ENCODE assay signal across 13 cellular contexts in the genomic region with DNA sequence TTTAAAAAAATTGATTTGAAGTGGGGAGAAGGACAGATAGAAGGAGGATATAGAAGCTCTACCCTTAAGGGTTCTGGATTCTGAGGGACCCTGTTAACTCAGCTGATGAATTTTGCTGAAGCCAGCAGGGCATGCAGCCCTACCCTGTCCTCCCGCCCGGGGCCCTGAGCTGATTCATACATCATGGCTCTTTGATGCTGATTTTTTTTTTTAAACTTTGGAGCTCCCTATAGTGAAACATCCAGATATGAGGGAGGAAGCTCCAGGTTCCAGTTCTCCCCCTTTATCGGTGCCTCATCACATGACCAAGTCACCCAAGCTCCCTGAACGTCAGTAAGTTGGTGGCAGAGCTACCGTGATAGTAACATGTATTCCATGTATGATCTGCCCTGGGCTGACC. TPM values are rescaled to one million over a fixed set of nuclear protein-coding genes. Genes with fewer than 3 reads are reported as not detected.
DNase-seq lines count a peak whose midpoint lies in the region; ATAC-seq, FAIRE-seq and TF ChIP-seq lines count a peak whose summit lies in the region.
"Had no signal": no experiment of that assay in that cellular context is flagged by ENCODE, and none has a peak within 500 bp of the region (broad histone marks: within the 10 kb centered on the region; RNA-seq: fewer than 3 reads in every experiment).

No MANE protein-coding gene starts in this region.

- no peak for FAIRE-seq in astrocyte (lab: Jason Lieb, UNC)
- FAIRE-seq: GM19239, H1 had no signal

- peak overlapping the region; percentile 93 for H3K27ac Mint-ChIP-seq in astrocyte (ENCODE audit: unreplicated experiment)
- H3K27ac Mint-ChIP-seq: activated naive CD4-positive, alpha-beta T cell treated with anti-CD3 and anti-CD28 coated beads, Interleukin-2, amount 10 ng/mL, durations not matched to agents 7 days and 5 days had no signal

- peaks cover 47% of the 10 kb centered on the region for H3K4me1 ChIP-seq in astrocyte (ENCODE audit: insufficient read depth, low read length)
- H3K4me1 ChIP-seq in foreskin keratinocyte, result peaks cover 24% of the 10 kb centered on the region

- H3K4me1 Mint-ChIP-seq in astrocyte (ENCODE audit: low read depth, unreplicated experiment), result peaks cover 57% of the 10 kb centered on the region

- no peak overlapping the region for H2AFZ ChIP-seq in astrocyte (ENCODE audit: low read depth, low read length)

- H4K20me1 ChIP-seq in astrocyte (ENCODE audit: insufficient read depth, low read length), result peaks cover 46% of the 10 kb centered on the region

- H3K9me3 Mint-ChIP-seq in astrocyte (ENCODE audit: unreplicated experiment), result no peaks in the 10 kb centered on the region
- H3K9me3 Mint-ChIP-seq: activated naive CD4-positive, alpha-beta T cell treated with anti-CD3 and anti-CD28 coated beads, Interleukin-2, amount 10 ng/mL, durations not matched to agents 7 days and 5 days; neural crest cell had no signal

- H3K36me3 Mint-ChIP-seq in astrocyte (ENCODE audit: low read depth, unreplicated experiment), result peaks cover 28% of the 10 kb centered on the region
- H3K36me3 Mint-ChIP-seq: activated naive CD4-positive, alpha-beta T cell treated with anti-CD3 and anti-CD28 coated beads, Interleukin-2, amount 10 ng/mL, durations not matched to agents 7 days and 5 days had no signal

- DNase-seq in HCEC 1CT (peak; percentile 80), astrocyte (ENCODE audit: low read depth) (peak; percentile 67), foreskin keratinocyte (peak in 1 of 2 donors; percentile 66), smooth muscle cell of the brain vasculature (ENCODE audit: low read depth, low spot score) (peak; percentile 57), D341Med (ENCODE audit: low spot score) (no peak)
- no peak for DNase-seq in stimulated activated CD4-positive, alpha-beta T cell treated with anti-CD3 and anti-CD28 coated beads, Interleukin-2, amount 100 ng/mL, for 24 hours
- DNase-seq in activated CD4-positive, alpha-beta T cell treated with anti-CD3 and anti-CD28 coated beads for 1 hour, result no peak
- DNase-seq in stimulated activated CD4-positive, alpha-beta T cell treated with anti-CD3 and anti-CD28 coated beads, Interleukin-15, amount 100 ng/mL, for 24 hours, result no peak
- DNase-seq: activated naive CD4-positive, alpha-beta T cell treated with anti-CD3 and anti-CD28 coated beads, Interleukin-2, amount 10 ng/mL, durations not matched to agents 7 days and 5 days had no signal

- H3K27me3 Mint-ChIP-seq in astrocyte (ENCODE audit: low read depth, unreplicated experiment), result no peaks in the 10 kb centered on the region

- ATAC-seq in foreskin keratinocyte, result peak; percentile 69

- H3K36me3 ChIP-seq in astrocyte (ENCODE audit: insufficient read depth, low read length), result peaks cover 42% of the 10 kb centered on the region

- no peak overlapping the region for H3K4me3 ChIP-seq in astrocyte (ENCODE audit: insufficient read depth, low read depth, low read length)

- H3K9ac ChIP-seq in astrocyte (ENCODE audit: low read length), result peak overlapping the region; percentile 56

- no peaks in the 10 kb centered on the region for H3K27me3 ChIP-seq in astrocyte (ENCODE audit: insufficient read depth, low read length)
- no peaks in the 10 kb centered on the region for H3K27me3 ChIP-seq in foreskin keratinocyte

- no peak overlapping the region for H3K4me3 Mint-ChIP-seq in astrocyte (ENCODE audit: unreplicated experiment)
- H3K4me3 Mint-ChIP-seq: activated naive CD4-positive, alpha-beta T cell treated with anti-CD3 and anti-CD28 coated beads, Interleukin-2, amount 10 ng/mL, durations not matched to agents 7 days and 5 days; neural crest cell had no signal

- no peaks in the 10 kb centered on the region for H3K9me3 ChIP-seq in astrocyte (ENCODE audit: insufficient read depth, low read depth, low read length)

- peak overlapping the region; percentile 54 for H3K27ac ChIP-seq in astrocyte (ENCODE audit: low read depth, low read length)
- no peak overlapping the region for H3K27ac ChIP-seq in foreskin keratinocyte

- peaks cover 10% of the 10 kb centered on the region for H3K79me2 ChIP-seq in astrocyte (ENCODE audit: insufficient read depth, low read length)

- no peak for TF ChIP-seq CTCF in astrocyte (IDR thresholded peaks at IDR 0.05; ENCODE audit: insufficient read depth, low read depth, low read length)
- TF ChIP-seq CTCF in foreskin keratinocyte (conservative IDR thresholded peaks at IDR 0.05), result no peak

- H3K4me2 ChIP-seq in astrocyte (ENCODE audit: low read length), result peak overlapping the region; percentile 13

RNA-seq across cellular contexts. Expression of a gene that starts 26.1 kb away (rescaled TPM):
- total RNA-seq in astrocyte (15,667 and 20,724 TPM in 2 replicates), foreskin keratinocyte (459 and 490 TPM in 2 replicates)
- 365 and 441 TPM in 2 replicates for polyA plus RNA-seq in foreskin keratinocyte
- total RNA-seq: T-helper 2 cell treated with Interferon-gamma antibody and Interleukin-4, amounts not matched to agents 100 ng/mL and 5 ng/mL, for 36 hours had no signal

Comparison
In these comparisons a context has a peak if more than half of its experiments do, and no peak if none do; other contexts are left out.
1. DNase-seq: peak in HCEC 1CT (single experiment), astrocyte (single experiment) and smooth muscle cell of the brain vasculature (single experiment); none in stimulated activated CD4-positive, alpha-beta T cell treated with anti-CD3 and anti-CD28 coated beads, Interleukin-2, amount 100 ng/mL, for 24 hours (0 of 2), activated CD4-positive, alpha-beta T cell treated with anti-CD3 and anti-CD28 coated beads for 1 hour (single experiment), stimulated activated CD4-positive, alpha-beta T cell treated with anti-CD3 and anti-CD28 coated beads, Interleukin-15, amount 100 ng/mL, for 24 hours (single experiment) and D341Med (single experiment).
2. RNA of a gene that starts 26.1 kb away (total RNA-seq): 15,667 to 20,724 TPM in astrocyte; 459 to 490 TPM in foreskin keratinocyte; every median in the first group is over 10 times any median in the second.